ENCODE assay signal across 11 cellular contexts in the genomic region with DNA sequence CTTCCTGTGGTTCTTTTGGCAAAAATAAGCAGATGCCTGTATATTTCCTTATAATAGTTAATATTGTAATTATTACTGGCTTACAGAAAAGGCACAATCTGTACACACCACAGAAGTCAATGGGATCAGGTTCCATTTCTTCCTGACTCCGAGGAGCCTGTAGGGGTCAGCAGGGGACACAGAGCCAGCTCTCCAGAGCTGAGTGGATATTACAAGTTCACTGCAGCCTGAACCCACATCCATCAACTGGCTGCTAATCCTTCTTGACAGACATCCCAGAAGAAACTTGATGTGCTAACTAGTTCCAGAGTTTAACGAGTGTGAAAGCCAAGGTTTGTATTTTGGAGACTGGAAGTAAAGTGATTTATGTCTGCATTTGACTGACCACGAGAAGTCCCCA.
DNase-seq lines count a peak whose midpoint lies in the region; ATAC-seq and TF ChIP-seq lines count a peak whose summit lies in the region.
"Had no signal": no experiment of that assay in that cellular context is flagged by ENCODE, and none has a peak within 500 bp of the region (broad histone marks: within the 10 kb centered on the region; RNA-seq: fewer than 3 reads in every experiment).

No MANE protein-coding gene starts in this region.

- POLR2A ChIA-PET in WTC11 (lab: Charles Lee) = interaction anchor here (1.1 kb wide), 1 partner anchor 12 kb away, joined by 3 read pairs; no protein-coding TSS in a partner anchor

- H3K27me3 Mint-ChIP-seq in WTC11 (ENCODE audit: low read depth) (peaks cover 4% of the 10 kb centered on the region; the same call in 1 of the 2 replicates), nephron progenitor cell (ENCODE audit: low read depth, poor library complexity) (peaks cover 62% of the 10 kb centered on the region)
- H3K27me3 Mint-ChIP-seq: central memory CD8-positive, alpha-beta T cell had no signal

- TF ChIP-seq CTCF in LNCaP clone FGC (IDR thresholded peaks at IDR 0.05; ENCODE audit: control insufficient read depth, extremely low read depth, insufficient read depth) (peak; percentile 69), WTC11 (IDR thresholded peaks at IDR 0.05) (no peak), nephron progenitor cell (IDR thresholded peaks at IDR 0.05) (peak; percentile 51)

- ATAC-seq in WTC11 = peak; percentile 94
- no peak for ATAC-seq in GM21619 (IDR thresholded peaks at IDR 0.05; ENCODE audit: unreplicated experiment)
- no peak for ATAC-seq in GM21367 (IDR thresholded peaks at IDR 0.05; ENCODE audit: unreplicated experiment)
- ATAC-seq: natural killer cell had no signal

- H3K36me3 Mint-ChIP-seq in WTC11 (no peaks in the 10 kb centered on the region), nephron progenitor cell (ENCODE audit: low read depth) (no peaks in the 10 kb centered on the region)
- H3K36me3 Mint-ChIP-seq: natural killer cell had no signal

- H3K4me3 Mint-ChIP-seq in WTC11 (no peak overlapping the region), nephron progenitor cell (no peak overlapping the region)
- H3K4me3 Mint-ChIP-seq: central memory CD8-positive, alpha-beta T cell; natural killer cell had no signal

- no peak overlapping the region for H3K4me3 ChIP-seq in LNCaP clone FGC (ENCODE audit: low read depth, low read length)

- H3K9me3 Mint-ChIP-seq in WTC11 (peaks cover 6% of the 10 kb centered on the region; the same call in 1 of the 2 replicates), nephron progenitor cell (peaks cover 3% of the 10 kb centered on the region)
- H3K9me3 Mint-ChIP-seq: central memory CD8-positive, alpha-beta T cell had no signal

- H3K27ac Mint-ChIP-seq in WTC11 = no peak overlapping the region
- H3K27ac Mint-ChIP-seq in nephron progenitor cell = no peak overlapping the region
- H3K27ac Mint-ChIP-seq: natural killer cell had no signal

- CTCF ChIA-PET in WTC11 (lab: Charles Lee) = interaction anchor here (0.9 to 1.9 kb wide), 15 partner anchors 8 to 216 kb away, joined by 3 to 9 read pairs (median 5); no protein-coding TSS in a partner anchor

- peak; percentile 58 for DNase-seq in DMS 273 treated with DMSO at 0.1 percent for 48 hours (lab: John Stamatoyannopoulos, UW)
- no peak for DNase-seq in LNCaP clone FGC (ENCODE audit: low read depth)
- DNase-seq in WTC11 (ENCODE audit: low spot score) = peak; percentile 33
- DNase-seq in nephron progenitor cell = peak; percentile 57
- no peak for DNase-seq in amniotic stem cell (lab: John Stamatoyannopoulos, UW)
- DNase-seq: activated CD8-positive, alpha-beta memory T cell treated with anti-CD3 and anti-CD28 coated beads, Interleukin-2, amount 50 U/mL, for 4 hours; MM.1S; natural killer cell had no signal

- H3K4me1 Mint-ChIP-seq in WTC11 = 0 out of 2 replicates have a peak, but pooled peaks cover 6% of the 10 kb centered on the region
- peaks cover 18% of the 10 kb centered on the region for H3K4me1 Mint-ChIP-seq in nephron progenitor cell
- H3K4me1 Mint-ChIP-seq: central memory CD8-positive, alpha-beta T cell; natural killer cell had no signal

TF ChIP-seq in WTC11, 78 proteins besides CTCF, POLR2A, EP300 and RAD21:
- TF ChIP-seq TEAD4 (CRISPR knock-in tag; IDR thresholded peaks at IDR 0.05) = no peak
- TF ChIP-seq NR1H2 (CRISPR knock-in tag; IDR thresholded peaks at IDR 0.05) = no peak
- TF ChIP-seq, protein P1, sequence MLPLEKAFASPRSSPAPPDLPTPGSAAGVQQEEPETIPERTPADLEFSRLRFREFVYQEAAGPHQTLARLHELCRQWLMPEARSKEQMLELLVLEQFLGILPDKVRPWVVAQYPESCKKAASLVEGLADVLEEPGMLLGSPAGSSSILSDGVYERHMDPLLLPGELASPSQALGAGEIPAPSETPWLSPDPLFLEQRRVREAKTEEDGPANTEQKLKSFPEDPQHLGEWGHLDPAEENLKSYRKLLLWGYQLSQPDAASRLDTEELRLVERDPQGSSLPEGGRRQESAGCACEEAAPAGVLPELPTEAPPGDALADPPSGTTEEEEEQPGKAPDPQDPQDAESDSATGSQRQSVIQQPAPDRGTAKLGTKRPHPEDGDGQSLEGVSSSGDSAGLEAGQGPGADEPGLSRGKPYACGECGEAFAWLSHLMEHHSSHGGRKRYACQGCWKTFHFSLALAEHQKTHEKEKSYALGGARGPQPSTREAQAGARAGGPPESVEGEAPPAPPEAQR (CRISPR knock-in tag; IDR thresholded peaks at IDR 0.05) = no peak
- TF ChIP-seq, protein P2, sequence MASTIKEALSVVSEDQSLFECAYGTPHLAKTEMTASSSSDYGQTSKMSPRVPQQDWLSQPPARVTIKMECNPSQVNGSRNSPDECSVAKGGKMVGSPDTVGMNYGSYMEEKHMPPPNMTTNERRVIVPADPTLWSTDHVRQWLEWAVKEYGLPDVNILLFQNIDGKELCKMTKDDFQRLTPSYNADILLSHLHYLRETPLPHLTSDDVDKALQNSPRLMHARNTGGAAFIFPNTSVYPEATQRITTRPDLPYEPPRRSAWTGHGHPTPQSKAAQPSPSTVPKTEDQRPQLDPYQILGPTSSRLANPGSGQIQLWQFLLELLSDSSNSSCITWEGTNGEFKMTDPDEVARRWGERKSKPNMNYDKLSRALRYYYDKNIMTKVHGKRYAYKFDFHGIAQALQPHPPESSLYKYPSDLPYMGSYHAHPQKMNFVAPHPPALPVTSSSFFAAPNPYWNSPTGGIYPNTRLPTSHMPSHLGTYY (CRISPR knock-in tag; IDR thresholded peaks at IDR 0.05) = no peak
- no peak for TF ChIP-seq TP53 (CRISPR knock-in tag; IDR thresholded peaks at IDR 0.05)
- no peak for TF ChIP-seq ZNF416 (CRISPR knock-in tag; IDR thresholded peaks at IDR 0.05)
- TF ChIP-seq, protein P3, sequence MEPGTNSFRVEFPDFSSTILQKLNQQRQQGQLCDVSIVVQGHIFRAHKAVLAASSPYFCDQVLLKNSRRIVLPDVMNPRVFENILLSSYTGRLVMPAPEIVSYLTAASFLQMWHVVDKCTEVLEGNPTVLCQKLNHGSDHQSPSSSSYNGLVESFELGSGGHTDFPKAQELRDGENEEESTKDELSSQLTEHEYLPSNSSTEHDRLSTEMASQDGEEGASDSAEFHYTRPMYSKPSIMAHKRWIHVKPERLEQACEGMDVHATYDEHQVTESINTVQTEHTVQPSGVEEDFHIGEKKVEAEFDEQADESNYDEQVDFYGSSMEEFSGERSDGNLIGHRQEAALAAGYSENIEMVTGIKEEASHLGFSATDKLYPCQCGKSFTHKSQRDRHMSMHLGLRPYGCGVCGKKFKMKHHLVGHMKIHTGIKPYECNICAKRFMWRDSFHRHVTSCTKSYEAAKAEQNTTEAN (CRISPR knock-in tag; IDR thresholded peaks at IDR 0.05) = no peak
- no peak for TF ChIP-seq SP1 (CRISPR knock-in tag; conservative IDR thresholded peaks at IDR 0.05)
- TF ChIP-seq, protein P4, sequence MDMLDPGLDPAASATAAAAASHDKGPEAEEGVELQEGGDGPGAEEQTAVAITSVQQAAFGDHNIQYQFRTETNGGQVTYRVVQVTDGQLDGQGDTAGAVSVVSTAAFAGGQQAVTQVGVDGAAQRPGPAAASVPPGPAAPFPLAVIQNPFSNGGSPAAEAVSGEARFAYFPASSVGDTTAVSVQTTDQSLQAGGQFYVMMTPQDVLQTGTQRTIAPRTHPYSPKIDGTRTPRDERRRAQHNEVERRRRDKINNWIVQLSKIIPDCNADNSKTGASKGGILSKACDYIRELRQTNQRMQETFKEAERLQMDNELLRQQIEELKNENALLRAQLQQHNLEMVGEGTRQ (CRISPR knock-in tag; IDR thresholded peaks at IDR 0.05) = no peak
- TF ChIP-seq SMAD3 (CRISPR knock-in tag; IDR thresholded peaks at IDR 0.05; ENCODE audit: borderline replicate concordance) = no peak

Comparison
In these comparisons a context has a peak if more than half of its experiments do, and no peak if none do; other contexts are left out.
1. DNase-seq: peak in DMS 273 treated with DMSO at 0.1 percent for 48 hours (single experiment), WTC11 (single experiment) and nephron progenitor cell (single experiment); none in LNCaP clone FGC (single experiment) and amniotic stem cell (single experiment).